Comparison of ENCODE assay signal across 7 cellular contexts in the genomic region with DNA sequence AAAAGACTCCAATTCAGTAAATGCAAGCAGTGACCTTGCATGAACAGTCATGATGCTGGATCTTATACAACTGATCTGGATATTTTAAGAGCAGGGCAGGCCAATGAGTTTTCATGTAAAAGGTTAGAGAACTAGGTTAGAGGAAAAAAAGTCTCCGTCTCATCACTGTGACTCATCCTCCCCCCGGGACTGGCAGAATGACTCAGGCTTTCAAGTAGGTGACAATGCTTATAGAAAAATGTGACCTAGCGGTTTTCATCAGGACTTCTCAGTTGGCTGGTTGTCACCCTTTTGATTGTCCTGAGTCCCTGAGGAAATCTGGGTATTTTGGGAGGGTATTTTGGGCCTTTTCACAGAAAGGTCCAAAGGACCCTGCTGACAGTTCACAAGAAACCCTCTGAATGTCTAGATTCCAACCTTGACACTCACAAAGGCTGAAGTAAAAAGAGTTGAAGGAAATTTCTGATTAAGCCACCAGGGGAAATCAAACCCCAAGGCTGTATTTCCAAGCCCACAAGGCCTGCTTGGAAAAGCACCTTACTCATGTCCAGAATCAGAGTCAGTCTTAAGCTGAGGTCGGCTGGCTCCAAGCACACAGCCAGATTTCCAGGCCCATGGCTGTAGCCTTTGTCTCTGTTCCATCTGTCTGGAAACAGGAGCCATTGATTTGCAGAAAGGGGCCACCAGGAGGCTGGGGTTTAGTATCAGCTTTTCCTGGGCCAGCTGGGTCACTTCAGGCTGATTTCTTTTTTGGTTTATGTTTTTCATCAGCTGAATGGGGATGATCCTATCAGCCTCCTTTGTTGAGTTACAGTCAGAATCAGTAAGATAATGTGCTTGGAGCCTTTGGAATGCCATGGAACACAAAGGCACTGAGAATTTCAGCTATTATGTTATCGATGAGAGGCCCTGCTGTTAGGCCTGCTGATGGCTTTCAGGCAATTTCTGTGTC.
A peak's percentile ranks its signal among the peaks of the same experiment; 100 is the strongest.
DNase-seq lines count a peak whose midpoint lies in the region; ATAC-seq and TF ChIP-seq lines count a peak whose summit lies in the region.

No MANE protein-coding gene starts in this region.

- no peaks in the 10 kb centered on the region for H3K27me3 ChIP-seq in HAP-1 (ENCODE audit: low read depth)
- H3K27me3 ChIP-seq in Loucy (ENCODE audit: insufficient read depth, low read length, poor library complexity, severe bottlenecking): no peaks in the 10 kb centered on the region
- H3K27me3 ChIP-seq in body of pancreas: no peaks in the 10 kb centered on the region
- no peaks in the 10 kb centered on the region for H3K27me3 ChIP-seq in lung (ENCODE audit: control insufficient read depth, insufficient read depth)
- no peaks in the 10 kb centered on the region for H3K27me3 ChIP-seq in tibial nerve

- no peak overlapping the region for H3K4me3 Mint-ChIP-seq in effector memory CD8-positive, alpha-beta T cell

- no peaks in the 10 kb centered on the region for H4K20me1 ChIP-seq in Loucy (ENCODE audit: insufficient read depth, low read length, poor library complexity, severe bottlenecking)

- no peaks in the 10 kb centered on the region for H3K9me3 ChIP-seq in HAP-1
- no peaks in the 10 kb centered on the region for H3K9me3 ChIP-seq in Loucy (ENCODE audit: insufficient read depth, low read depth, low read length)
- H3K9me3 ChIP-seq in body of pancreas: no peaks in the 10 kb centered on the region
- peaks cover 0 to 2% of the 10 kb centered on the region in 2 donors for H3K9me3 ChIP-seq in lung (ENCODE audit: control insufficient read depth in 2 of 2, insufficient read depth in 1 of 2, low read length in 1 of 2)
- H3K9me3 ChIP-seq in tibial nerve: no peaks in the 10 kb centered on the region

- H3K27ac Mint-ChIP-seq in effector memory CD8-positive, alpha-beta T cell: no peak overlapping the region

- intact Hi-C loops in body of pancreas (cut with DNase I): no loop called here

- no peaks in the 10 kb centered on the region for H3K4me1 Mint-ChIP-seq in effector memory CD8-positive, alpha-beta T cell (ENCODE audit: low read depth in 2 of 2)

- no peaks in the 10 kb centered on the region for H3K9me2 ChIP-seq in Loucy (replicated peaks; ENCODE audit: low read depth, low read length)

- peak; percentile 69 to 70 for DNase-seq in HAP-1 (ENCODE audit: low spot score in 2 of 2)
- peak in 3 of 4 donors; percentile 18 to 70 (median 41) for DNase-seq in body of pancreas
- DNase-seq in lung (ENCODE audit: low spot score): no peak
- DNase-seq in tibial nerve (ENCODE audit: low spot score in 2 of 2): peak; percentile 40 to 56
- DNase-seq in effector memory CD8-positive, alpha-beta T cell: no peak

- H3K9ac ChIP-seq in Loucy (ENCODE audit: low read depth, low read length, poor library complexity, severe bottlenecking): no peak overlapping the region

- H3K4me1 ChIP-seq in HAP-1 (peaks cover 15% of the 10 kb centered on the region), Loucy (ENCODE audit: insufficient read depth, low read length, poor library complexity, severe bottlenecking) (no peaks in the 10 kb centered on the region), body of pancreas (no peaks in the 10 kb centered on the region), lung (ENCODE audit: control insufficient read depth in 2 of 2, insufficient read depth in 2 of 2, low read length in 2 of 2) (peaks cover 0 to 2% of the 10 kb centered on the region in 2 donors), tibial nerve (peaks cover 0 to 12% (median 4%) of the 10 kb centered on the region in 4 donors)

- no peaks in the 10 kb centered on the region for H3K9me3 Mint-ChIP-seq in effector memory CD8-positive, alpha-beta T cell

- H3K4me2 ChIP-seq in Loucy (ENCODE audit: low read depth, low read length, poor library complexity, severe bottlenecking): no peak overlapping the region

- in situ Hi-C loops in HAP-1 (cut with MboI; ENCODE audit: low sequenced_read_pairs): no loop called here

- ATAC-seq in GM18505 (IDR thresholded peaks at IDR 0.05; ENCODE audit: unreplicated experiment): peak; percentile 90
- no peak for ATAC-seq in body of pancreas
- ATAC-seq in lung (ENCODE audit: insufficient read depth, low FRiP score): peak; percentile 24
- ATAC-seq in effector memory CD8-positive, alpha-beta T cell (replicated peaks): no peak

- no peak overlapping the region for H2AFZ ChIP-seq in Loucy (ENCODE audit: low read length)

- H3K79me2 ChIP-seq in Loucy (ENCODE audit: insufficient read depth, low read length): no peaks in the 10 kb centered on the region

- no peaks in the 10 kb centered on the region for H3K36me3 Mint-ChIP-seq in effector memory CD8-positive, alpha-beta T cell (ENCODE audit: insufficient read depth)

- H3K4me3 ChIP-seq in HAP-1: no peak overlapping the region
- H3K4me3 ChIP-seq in Loucy (ENCODE audit: low read length, poor library complexity, severe bottlenecking): no peak overlapping the region
- H3K4me3 ChIP-seq in body of pancreas: no peak overlapping the region
- no peak overlapping the region for H3K4me3 ChIP-seq in lung
- H3K4me3 ChIP-seq in tibial nerve: no peak overlapping the region

- 62 to 72% methylated on average over 5 of the region's 5 CpGs for WGBS in body of pancreas, 2 donors
- 53 to 56% methylated on average over 5 of the region's 5 CpGs for WGBS in lung, 2 donors
- 36 to 48% methylated on average over 5 of the region's 5 CpGs for WGBS in tibial nerve, 2 donors

- no peaks in the 10 kb centered on the region for H3F3A ChIP-seq in Loucy (ENCODE audit: low read depth)

- TF ChIP-seq CTCF in Loucy (conservative IDR thresholded peaks at IDR 0.05; ENCODE audit: low read length) (peak; percentile 40), body of pancreas (IDR thresholded peaks at IDR 0.05) (peak in 1 of 7 experiments; percentile 11), lung (IDR thresholded peaks at IDR 0.05; ENCODE audit: control extremely low read depth, extremely low read depth) (no peak), tibial nerve (IDR thresholded peaks at IDR 0.05) (peak in 1 of 5 experiments; percentile 10)

- TF ChIP-seq EP300 in tibial nerve (IDR thresholded peaks at IDR 0.05): no peak

- peaks cover 0 to 18% of the 10 kb centered on the region in 2 donors for H3K27me3 Mint-ChIP-seq in effector memory CD8-positive, alpha-beta T cell

- TF ChIP-seq POLR2A in GM18505 (IDR thresholded peaks at IDR 0.05; ENCODE audit: borderline replicate concordance, extremely low read depth, insufficient read depth, insufficient read length) (no peak), body of pancreas (IDR thresholded peaks at IDR 0.05) (no peak), tibial nerve (IDR thresholded peaks at IDR 0.05) (no peak)

- H3K27ac ChIP-seq in body of pancreas (no peak overlapping the region), lung (ENCODE audit: low read depth in 1 of 2, low read length in 1 of 2) (no peak overlapping the region), tibial nerve (peak overlapping the region in 2 of 4 donors; percentile 36 to 62)

- H3K36me3 ChIP-seq in HAP-1 (replicated peaks) (no peaks in the 10 kb centered on the region), Loucy (ENCODE audit: insufficient read depth, low read length) (no peaks in the 10 kb centered on the region), body of pancreas (replicated peaks in 1 of 2; ENCODE audit: insufficient read depth in 1 of 2, low read depth in 2 of 2) (no peaks in the 10 kb centered on the region), lung (ENCODE audit: control insufficient read depth in 2 of 2, insufficient read depth in 2 of 2, low read length in 2 of 2) (no peaks in the 10 kb centered on the region), tibial nerve (no peaks in the 10 kb centered on the region)

Comparison
In these comparisons a context has a peak if more than half of its experiments do, and no peak if none do; other contexts are left out.
1. ATAC-seq: peak in GM18505 (single experiment) and lung (single experiment); none in body of pancreas (single experiment) and effector memory CD8-positive, alpha-beta T cell (single experiment).
2. DNase-seq: peak in HAP-1 (2 of 2), body of pancreas (3 of 4) and tibial nerve (2 of 2); none in lung (single experiment) and effector memory CD8-positive, alpha-beta T cell (0 of 3).